Comparison of ENCODE assay signal across 8 cellular contexts in genomic region chr9:121736147-121736721, GRCh38.
A peak's percentile ranks its signal among the peaks of the same experiment; 100 is the strongest.
DNase-seq lines count a peak whose midpoint lies in the region; ATAC-seq and TF ChIP-seq lines count a peak whose summit lies in the region.
"Had no signal": no experiment of that assay in that cellular context is flagged by ENCODE, and none has a peak within 500 bp of the region (broad histone marks: within the 10 kb centered on the region; RNA-seq: fewer than 3 reads in every experiment).

No MANE protein-coding gene starts in this region.

- H3K9me3 ChIP-seq in Panc1 (ENCODE audit: control insufficient read depth, insufficient read depth, low read depth, low read length) (no peaks in the 10 kb centered on the region), esophagus (ENCODE audit: control insufficient read depth in 2 of 2, insufficient read depth in 1 of 2, low read depth in 1 of 2, low read length in 1 of 2) (no peaks in the 10 kb centered on the region), mesodermal cell (ENCODE audit: control insufficient read depth, low read length) (no peaks in the 10 kb centered on the region), upper lobe of right lung (no peaks in the 10 kb centered on the region), MG63 (no peaks in the 10 kb centered on the region)

- intact Hi-C loops in Panc1 (cut with micrococcal nuclease; ENCODE audit: unreplicated experiment) = no loop called here
- intact Hi-C loops in upper lobe of right lung (cut with DNase I) = no loop called here

- DNase-seq in Panc1 (ENCODE audit: low read depth, low spot score) (no peak), upper lobe of right lung (peak; percentile 91), GM10248 (ENCODE audit: extremely low spot score) (no peak), MG63 (no peak)
- DNase-seq: activated CD8-positive, alpha-beta memory T cell treated with anti-CD3 and anti-CD28 coated beads, Interleukin-2, amount 50 U/mL, for 48 hours had no signal

- H3K4me1 ChIP-seq in Panc1 (ENCODE audit: control insufficient read depth, insufficient read depth, low read length) = peaks cover 22% of the 10 kb centered on the region
- H3K4me1 ChIP-seq in esophagus (ENCODE audit: control insufficient read depth in 2 of 2, insufficient read depth in 2 of 2, low read length in 1 of 2) = peaks cover 11 to 36% of the 10 kb centered on the region in 2 donors
- peaks cover 50% of the 10 kb centered on the region for H3K4me1 ChIP-seq in mesodermal cell (ENCODE audit: control insufficient read depth, insufficient read depth, low read length, poor library complexity, severe bottlenecking)
- peaks cover 87% of the 10 kb centered on the region for H3K4me1 ChIP-seq in upper lobe of right lung

- H3K27ac ChIP-seq in Panc1 (ENCODE audit: low read length) (peak overlapping the region; percentile 74), esophagus (ENCODE audit: low read depth in 2 of 2, low read length in 1 of 2) (peak overlapping the region; percentile 38 to 78), mesodermal cell (ENCODE audit: low read depth, low read length, severe bottlenecking) (peak overlapping the region; percentile 62), upper lobe of right lung (peak overlapping the region; percentile 93)

- POLR2A ChIA-PET in Panc1 (lab: Charles Lee) = no interaction called here
- POLR2A ChIA-PET in GM10248 (lab: Yijun Ruan, JAX) = no interaction called here

- peak; percentile 74 for ATAC-seq in Panc1
- peak; percentile 79 for ATAC-seq in upper lobe of right lung
- ATAC-seq in HG03469 (IDR thresholded peaks at IDR 0.05; ENCODE audit: unreplicated experiment) = no peak

- H3K4me3 ChIP-seq in Panc1 (ENCODE audit: low read depth in 2 of 2, low read length in 2 of 2) (peak overlapping the region; percentile 31 to 45), esophagus (ENCODE audit: low read depth in 1 of 2, low read length in 2 of 2) (peak overlapping the region; percentile 23 to 45), mesodermal cell (ENCODE audit: extremely low read depth, insufficient read depth, low read length, poor library complexity, severe bottlenecking) (peak overlapping the region; percentile 28), upper lobe of right lung (peak overlapping the region; percentile 55), MG63 (no peak overlapping the region)

- TF ChIP-seq CTCF in Panc1 (IDR thresholded peaks at IDR 0.05) = no peak
- no peak for TF ChIP-seq CTCF in upper lobe of right lung (IDR thresholded peaks at IDR 0.05)
- no peak for TF ChIP-seq CTCF in GM10248 (IDR thresholded peaks at IDR 0.05; ENCODE audit: control extremely low read depth, extremely low read depth, low read depth, missing control alignments)

- CTCF ChIA-PET in Panc1 (lab: Charles Lee) = interaction anchor here (1.3 kb wide), 1 partner anchor 195 kb away, joined by 4 read pairs; no protein-coding TSS in a partner anchor
- CTCF ChIA-PET in GM10248 (lab: Yijun Ruan, JAX) = no interaction called here

- H3K36me3 ChIP-seq in Panc1 (ENCODE audit: control insufficient read depth, insufficient read depth, low read length) (no peaks in the 10 kb centered on the region), esophagus (ENCODE audit: control insufficient read depth in 2 of 2, insufficient read depth in 2 of 2, low read length in 1 of 2) (no peaks in the 10 kb centered on the region), mesodermal cell (ENCODE audit: control insufficient read depth, insufficient read depth, low read length) (peaks cover 10% of the 10 kb centered on the region), upper lobe of right lung (no peaks in the 10 kb centered on the region), MG63 (no peaks in the 10 kb centered on the region)

- BruUV-seq in Panc1 (replicated peaks; lab: Mats Ljungman, UMichigan) = no TSS peak

- WGBS in esophagus, 2 donors = 3 to 4% methylated on average over 41 to 48 of the region's 48 CpGs
- WGBS in mesodermal cell (ENCODE audit: insufficient coverage in 2 of 2), 2 experiments = 5% methylated on average over 29 to 34 of the region's 48 CpGs

- no peaks in the 10 kb centered on the region for H3K27me3 ChIP-seq in Panc1 (ENCODE audit: control insufficient read depth, insufficient read depth, low read length)
- no peaks in the 10 kb centered on the region for H3K27me3 ChIP-seq in esophagus (ENCODE audit: control insufficient read depth in 1 of 2, insufficient read depth in 2 of 2, low read length in 2 of 2)
- H3K27me3 ChIP-seq in upper lobe of right lung = no peaks in the 10 kb centered on the region
- H3K27me3 ChIP-seq in MG63 = no peaks in the 10 kb centered on the region

- in situ Hi-C loops in Panc1 (cut with HindIII; ENCODE audit: low pct_unique_long_range_greater_than_20kb, low sequenced_read_pairs) = no loop called here
